ENCODE assay signal across 1 cellular context in genomic region chr3:127209840-127210653, GRCh38.
TF ChIP-seq lines count a peak whose summit lies in the region.

No MANE protein-coding gene starts in this region.

TF ChIP-seq in HepG2, 621 proteins besides CTCF, POLR2A, EP300 and RAD21 (continued from another document):
- TF ChIP-seq ZBTB39 (CRISPR knock-in tag; IDR thresholded peaks at IDR 0.05) (no peak), HCFC1 (IDR thresholded peaks at IDR 0.05; ENCODE audit: low read depth, low read length) (no peak), ZNF7 (CRISPR knock-in tag; IDR thresholded peaks at IDR 0.05) (no peak), GMEB2 (CRISPR knock-in tag; IDR thresholded peaks at IDR 0.05; ENCODE audit: low read depth) (no peak)
